8 cellular contexts compared by ENCODE assay signal in genomic region chr6:26532699-26533523, GRCh38. TPM values are rescaled to one million over a fixed set of nuclear protein-coding genes. Genes with fewer than 3 reads are reported as not detected.
A peak's percentile ranks its signal among the peaks of the same experiment; 100 is the strongest.
DNase-seq lines count a peak whose midpoint lies in the region; ATAC-seq, FAIRE-seq and TF ChIP-seq lines count a peak whose summit lies in the region.

No MANE protein-coding gene starts in this region.

- H3K9ac ChIP-seq in fibroblast of lung (ENCODE audit: insufficient read depth, low read length), result no peak overlapping the region

- POLR2A ChIA-PET in naive thymus-derived CD4-positive, alpha-beta T cell (lab: Charles Lee), result interaction anchor here (0.6 to 7.7 kb wide), 39 partner anchors 8 to 600 kb away, joined by 3 to 101 read pairs (median 4); a partner anchor contains a TSS

- peaks cover 17 to 70% (median 46%) of the 10 kb centered on the region in 7 donors for H3K4me1 Mint-ChIP-seq in naive thymus-derived CD4-positive, alpha-beta T cell
- H3K4me1 Mint-ChIP-seq in stimulated activated effector memory CD8-positive, alpha-beta T cell treated with anti-CD3 and anti-CD28 coated beads, Interleukin-12 subunit alpha, Interleukin-12 subunit beta, amount 100 ng/mL, for 72 hours, result peaks cover 51% of the 10 kb centered on the region

- H3K27me3 ChIP-seq in fibroblast of lung (ENCODE audit: control insufficient read depth, insufficient read depth, low read length), result no peaks in the 10 kb centered on the region
- H3K27me3 ChIP-seq in naive thymus-derived CD4-positive, alpha-beta T cell (ENCODE audit: control insufficient read depth in 2 of 2, insufficient read depth in 2 of 2, low read length in 2 of 2), result no peaks in the 10 kb centered on the region

- H3K36me3 Mint-ChIP-seq in naive thymus-derived CD4-positive, alpha-beta T cell, result peaks cover 0 to 12% (median 0%) of the 10 kb centered on the region in 5 donors
- peaks cover 42% of the 10 kb centered on the region for H3K36me3 Mint-ChIP-seq in stimulated activated effector memory CD8-positive, alpha-beta T cell treated with anti-CD3 and anti-CD28 coated beads, Interleukin-12 subunit alpha, Interleukin-12 subunit beta, amount 100 ng/mL, for 72 hours

- no peaks in the 10 kb centered on the region for H3K79me2 ChIP-seq in fibroblast of lung (ENCODE audit: control insufficient read depth, insufficient read depth, low read length)

- peak; percentile 21 for FAIRE-seq in RCC 7860 (lab: Jason Lieb, UNC)

- TF ChIP-seq CTCF in fibroblast of lung (conservative IDR thresholded peaks at IDR 0.05 in 1 of 2, IDR thresholded peaks at IDR 0.05 in 1 of 2; ENCODE audit: low read depth in 1 of 2, low read length in 2 of 2), result no peak

- peaks cover 0 to 7% (median 0%) of the 10 kb centered on the region in 5 donors for H3K27me3 Mint-ChIP-seq in naive thymus-derived CD4-positive, alpha-beta T cell

- no peaks in the 10 kb centered on the region for H3K36me3 ChIP-seq in fibroblast of lung (ENCODE audit: control insufficient read depth, insufficient read depth, low read length)
- no peaks in the 10 kb centered on the region for H3K36me3 ChIP-seq in naive thymus-derived CD4-positive, alpha-beta T cell (ENCODE audit: control insufficient read depth in 2 of 3, insufficient read depth in 3 of 3, low read length in 3 of 3)

- H3K4me3 Mint-ChIP-seq in naive thymus-derived CD4-positive, alpha-beta T cell, result peak overlapping the region; percentile 83 to 99 (median 96)
- peak overlapping the region; percentile 91 for H3K4me3 Mint-ChIP-seq in stimulated activated effector memory CD8-positive, alpha-beta T cell treated with anti-CD3 and anti-CD28 coated beads, Interleukin-12 subunit alpha, Interleukin-12 subunit beta, amount 100 ng/mL, for 72 hours

- DNase-seq in LHCN-M2 (ENCODE audit: low read depth) (peak; percentile 94), RCC 7860 (ENCODE audit: low spot score) (peak; percentile 93), activated T-helper 1 cell treated with Interleukin-2 at 50 U/mL for 16 hours (ENCODE audit: low read depth) (peak; percentile 77), fibroblast of lung (ENCODE audit: low read depth in 2 of 2) (peak; percentile 82 to 91)
- DNase-seq in naive thymus-derived CD4-positive, alpha-beta T cell, result peak; percentile 67 to 94 (median 93)
- peak; percentile 92 to 98 for DNase-seq in stimulated activated effector memory CD8-positive, alpha-beta T cell treated with anti-CD3 and anti-CD28 coated beads, Interleukin-12 subunit alpha, Interleukin-12 subunit beta, amount 100 ng/mL, for 72 hours (ENCODE audit: low spot score in 2 of 2)

- H3K4me1 ChIP-seq in fibroblast of lung (ENCODE audit: control insufficient read depth, extremely low read depth, insufficient read depth, low read length), result peaks cover 7% of the 10 kb centered on the region
- peaks cover 14 to 23% of the 10 kb centered on the region in 2 donors for H3K4me1 ChIP-seq in naive thymus-derived CD4-positive, alpha-beta T cell (ENCODE audit: control insufficient read depth in 2 of 2, insufficient read depth in 2 of 2, low read length in 2 of 2)

- no peaks in the 10 kb centered on the region for H3K9me3 ChIP-seq in fibroblast of lung (ENCODE audit: control insufficient read depth, insufficient read depth, low read depth, low read length)
- no peaks in the 10 kb centered on the region for H3K9me3 ChIP-seq in naive thymus-derived CD4-positive, alpha-beta T cell (ENCODE audit: control insufficient read depth in 2 of 3, low read length in 3 of 3)

- peak; percentile 47 for ATAC-seq in GM18502 (IDR thresholded peaks at IDR 0.05; ENCODE audit: poor library complexity, unreplicated experiment)
- ATAC-seq in naive thymus-derived CD4-positive, alpha-beta T cell, result peak; percentile 57
- ATAC-seq in stimulated activated effector memory CD8-positive, alpha-beta T cell treated with anti-CD3 and anti-CD28 coated beads, Interleukin-12 subunit alpha, Interleukin-12 subunit beta, amount 100 ng/mL, for 72 hours, result peak; percentile 66
- no peak for ATAC-seq in HG02623 (IDR thresholded peaks at IDR 0.05; ENCODE audit: unreplicated experiment)

- intact Hi-C loops in naive thymus-derived CD4-positive, alpha-beta T cell (cut with micrococcal nuclease), result loop anchor here (1.0 to 10.0 kb wide), 9 partner anchors 12 to 508 kb away; partner anchors contain the start of genes BTN2A1 (in 1 of the 2), BTN3A2 (in 1 of the 2) and BTN3A3 (in 1 of the 2)

- peak overlapping the region; percentile 60 to 94 (median 74) for H3K4me3 ChIP-seq in fibroblast of lung (replicated peaks in 1 of 4; ENCODE audit: control extremely low read depth in 1 of 4, insufficient read depth in 1 of 4, low read depth in 3 of 4, low read length in 4 of 4)
- peak overlapping the region; percentile 93 for H3K4me3 ChIP-seq in naive thymus-derived CD4-positive, alpha-beta T cell (ENCODE audit: low read length)

- H3K4me2 ChIP-seq in fibroblast of lung (ENCODE audit: extremely low read depth, insufficient read depth, low read length), result peak overlapping the region; percentile 72

- CTCF ChIA-PET in naive thymus-derived CD4-positive, alpha-beta T cell (lab: Charles Lee), result interaction anchor here (0.6 to 1.4 kb wide), 6 partner anchors 9 to 1154 kb away, joined by 3 to 7 read pairs (median 5); no protein-coding TSS in a partner anchor

- peak overlapping the region; percentile 88 to 98 (median 97) for H3K27ac Mint-ChIP-seq in naive thymus-derived CD4-positive, alpha-beta T cell
- H3K27ac Mint-ChIP-seq in stimulated activated effector memory CD8-positive, alpha-beta T cell treated with anti-CD3 and anti-CD28 coated beads, Interleukin-12 subunit alpha, Interleukin-12 subunit beta, amount 100 ng/mL, for 72 hours, result peak overlapping the region; percentile 100

- H2AFZ ChIP-seq in fibroblast of lung (ENCODE audit: low read length), result peak overlapping the region; percentile 89

- peaks cover 0 to 21% (median 2%) of the 10 kb centered on the region in 11 donors for H3K9me3 Mint-ChIP-seq in naive thymus-derived CD4-positive, alpha-beta T cell
- no peaks in the 10 kb centered on the region for H3K9me3 Mint-ChIP-seq in stimulated activated effector memory CD8-positive, alpha-beta T cell treated with anti-CD3 and anti-CD28 coated beads, Interleukin-12 subunit alpha, Interleukin-12 subunit beta, amount 100 ng/mL, for 72 hours

- H4K20me1 ChIP-seq in fibroblast of lung (ENCODE audit: control insufficient read depth, extremely low read depth, insufficient read depth, low read length), result no peaks in the 10 kb centered on the region

- peak overlapping the region; percentile 43 for H3K27ac ChIP-seq in fibroblast of lung (ENCODE audit: insufficient read depth, low read length)
- peak overlapping the region; percentile 72 for H3K27ac ChIP-seq in naive thymus-derived CD4-positive, alpha-beta T cell (ENCODE audit: low read depth, low read length)

RNA-seq across cellular contexts. Expression of gene HMGN4, which starts 5.3 kb away (rescaled TPM):
- total RNA-seq in LHCN-M2 (2014; rRNA removed), result 72.8 and 96.6 TPM in 2 replicates
- 31.7 TPM for polyA plus RNA-seq in LHCN-M2 (2012)
- 90.4 and 111 TPM in 2 replicates for total RNA-seq in fibroblast of lung
- polyA plus RNA-seq in fibroblast of lung, result 58.7 and 74.9 TPM in 2 replicates
- 50.1 and 58.4 TPM in 2 replicates for polyA plus RNA-seq in fibroblast of lung (2012)
- 6.0 and 7.6 TPM in 2 replicates for polyA minus RNA-seq in fibroblast of lung (ENCODE audit: low replicate concordance)
- 10 to 100 TPM; 37.6 to 96.0 (median 81.7) TPM for total RNA-seq in naive thymus-derived CD4-positive, alpha-beta T cell
- 100 to 1,000 TPM; 122 to 154 TPM for polyA plus RNA-seq in naive thymus-derived CD4-positive, alpha-beta T cell

RNA-seq across cellular contexts. Expression of gene BTN1A1, which starts 32.8 kb away (rescaled TPM):
- total RNA-seq in LHCN-M2 (2014; rRNA removed) (not detected in 2 replicates), fibroblast of lung (not detected in 2 replicates)
- not detected for polyA plus RNA-seq in LHCN-M2 (2012)
- not detected in 2 replicates for polyA plus RNA-seq in fibroblast of lung
- polyA plus RNA-seq in fibroblast of lung (2012), result not detected in 2 replicates
- polyA minus RNA-seq in fibroblast of lung (ENCODE audit: low replicate concordance), result not detected in 2 replicates
- not detected for total RNA-seq in naive thymus-derived CD4-positive, alpha-beta T cell
- polyA plus RNA-seq in naive thymus-derived CD4-positive, alpha-beta T cell, result not detected
